In the genomic region with DNA sequence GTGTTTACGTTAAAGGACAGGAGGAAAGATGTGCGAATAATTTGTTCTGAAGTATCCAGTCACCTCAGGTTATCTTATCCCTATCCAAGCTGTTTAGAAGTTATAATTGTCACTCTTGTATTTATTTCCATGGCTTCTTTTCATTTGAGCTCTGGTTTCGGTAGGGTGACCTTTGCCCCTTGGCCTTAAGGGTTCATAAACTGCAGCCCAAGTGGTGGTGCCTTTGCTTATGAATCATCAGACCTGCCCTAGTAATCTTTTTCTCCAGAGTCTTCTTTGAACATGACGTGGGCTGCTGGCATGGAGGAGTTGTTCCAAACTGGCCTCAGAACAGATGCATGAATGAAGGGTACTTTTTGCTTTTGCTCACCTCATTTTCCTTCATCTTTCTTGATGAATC, we compare ENCODE assay signal across 21 cellular contexts. TPM values are rescaled to one million over a fixed set of nuclear protein-coding genes. Genes with fewer than 3 reads are reported as not detected.
DNase-seq lines count a peak whose midpoint lies in the region; ATAC-seq, FAIRE-seq and TF ChIP-seq lines count a peak whose summit lies in the region.
"Had no signal": no experiment of that assay in that cellular context is flagged by ENCODE, and none has a peak within 500 bp of the region (broad histone marks: within the 10 kb centered on the region; RNA-seq: fewer than 3 reads in every experiment).

No MANE protein-coding gene starts in this region.

- H3K9me3 Mint-ChIP-seq in Calu3 (ENCODE audit: low read depth, unreplicated experiment) = no peaks in the 10 kb centered on the region
- no peaks in the 10 kb centered on the region for H3K9me3 Mint-ChIP-seq in natural killer cell treated with Interleukin-12 subunit alpha and Interleukin-12 subunit beta and Interleukin-15 and Interleukin-18, amount 100 ng/mL, for 72 hours
- H3K9me3 Mint-ChIP-seq: CD4-positive, alpha-beta T cell had no signal

- H3K9me3 ChIP-seq in right lobe of liver = no peaks in the 10 kb centered on the region
- no peaks in the 10 kb centered on the region for H3K9me3 ChIP-seq in Karpas-422 (ENCODE audit: low read length)
- H3K9me3 ChIP-seq: HAP-1 had no signal

- FAIRE-seq in urothelium cell line (lab: Jason Lieb, UNC) = peak; percentile 87
- FAIRE-seq: D721Med, G401.6, GM12891, H1, K562 had no signal

- TF ChIP-seq CTCF in Calu3 (IDR thresholded peaks at IDR 0.05; ENCODE audit: unreplicated experiment) (no peak), dorsolateral prefrontal cortex (IDR thresholded peaks at IDR 0.05 in 54 of 56, conservative IDR thresholded peaks at IDR 0.05 in 2 of 56; ENCODE audit: low read depth in 1 of 56, partially characterized antibody in 56 of 56) (no peak), right lobe of liver (IDR thresholded peaks at IDR 0.05) (no peak)

- BruUV-seq in Calu3 (replicated peaks; lab: Mats Ljungman, UMichigan) = TSS peak; percentile 6

- H4K20me1 ChIP-seq in Karpas-422 (ENCODE audit: insufficient read depth, low read depth, low read length) = no peaks in the 10 kb centered on the region

- H3K27me3 ChIP-seq in dorsolateral prefrontal cortex = no peaks in the 10 kb centered on the region
- H3K27me3 ChIP-seq in right lobe of liver = no peaks in the 10 kb centered on the region
- H3K27me3 ChIP-seq in Karpas-422 (ENCODE audit: low read length) = no peaks in the 10 kb centered on the region

- intact Hi-C loops in Calu3 (cut with micrococcal nuclease; ENCODE audit: unreplicated experiment) = no loop called here
- intact Hi-C loops in dorsolateral prefrontal cortex (cut with DNase I) = loop anchor here in 1 of 2 donors (10.0 kb wide), 1 partner anchor 582 kb away; no protein-coding TSS in a partner anchor
- intact Hi-C loops in right lobe of liver (cut with DNase I) = no loop called here

- CTCF ChIA-PET in Calu3 (lab: Charles Lee) = no interaction called here

- H3K27ac Mint-ChIP-seq in Calu3 (ENCODE audit: unreplicated experiment) = no peak overlapping the region
- H3K27ac Mint-ChIP-seq in natural killer cell treated with Interleukin-12 subunit alpha and Interleukin-12 subunit beta and Interleukin-15 and Interleukin-18, amount 100 ng/mL, for 72 hours = no peak overlapping the region
- H3K27ac Mint-ChIP-seq: B cell; CD4-positive, alpha-beta T cell had no signal

- H3K27me3 Mint-ChIP-seq in Calu3 (ENCODE audit: unreplicated experiment) = no peaks in the 10 kb centered on the region
- no peaks in the 10 kb centered on the region for H3K27me3 Mint-ChIP-seq in natural killer cell treated with Interleukin-12 subunit alpha and Interleukin-12 subunit beta and Interleukin-15 and Interleukin-18, amount 100 ng/mL, for 72 hours
- H3K27me3 Mint-ChIP-seq: CD4-positive, alpha-beta T cell had no signal

- H3K9ac ChIP-seq in Karpas-422 (ENCODE audit: low read length) = no peak overlapping the region

- no peaks in the 10 kb centered on the region for H3K9me2 ChIP-seq in Karpas-422 (replicated peaks; ENCODE audit: insufficient read depth, low read length)

- H3K36me3 Mint-ChIP-seq in Calu3 (ENCODE audit: insufficient read depth, unreplicated experiment) = peaks cover 32% of the 10 kb centered on the region
- no peaks in the 10 kb centered on the region for H3K36me3 Mint-ChIP-seq in natural killer cell treated with Interleukin-12 subunit alpha and Interleukin-12 subunit beta and Interleukin-15 and Interleukin-18, amount 100 ng/mL, for 72 hours

- no peak overlapping the region for H2AFZ ChIP-seq in Karpas-422 (ENCODE audit: low read length)

- peaks cover 0 to 4% (median 0%) of the 10 kb centered on the region in 4 donors for H3K4me1 ChIP-seq in right lobe of liver
- H3K4me1 ChIP-seq in Karpas-422 (ENCODE audit: low read length) = no peaks in the 10 kb centered on the region
- H3K4me1 ChIP-seq: HAP-1 had no signal

- H3K27ac ChIP-seq in dorsolateral prefrontal cortex = peak overlapping the region in 33 of 59 donors; percentile 4 to 63 (median 36)
- H3K27ac ChIP-seq in right lobe of liver = no peak overlapping the region
- no peak overlapping the region for H3K27ac ChIP-seq in Karpas-422 (ENCODE audit: low read length)
- H3K27ac ChIP-seq: HL-60 had no signal

- H3K79me2 ChIP-seq in Karpas-422 (ENCODE audit: low read length) = no peaks in the 10 kb centered on the region

- H3K4me2 ChIP-seq in Karpas-422 (ENCODE audit: low read depth, low read length, poor library complexity, severe bottlenecking) = no peak overlapping the region

- no peaks in the 10 kb centered on the region for H3K4me1 Mint-ChIP-seq in Calu3 (ENCODE audit: low read depth, unreplicated experiment)
- H3K4me1 Mint-ChIP-seq in natural killer cell treated with Interleukin-12 subunit alpha and Interleukin-12 subunit beta and Interleukin-15 and Interleukin-18, amount 100 ng/mL, for 72 hours (ENCODE audit: low read depth in 2 of 2) = no peaks in the 10 kb centered on the region
- H3K4me1 Mint-ChIP-seq: B cell had no signal

- no peak overlapping the region for H3K4me3 Mint-ChIP-seq in Calu3 (ENCODE audit: low read depth, unreplicated experiment)
- H3K4me3 Mint-ChIP-seq in natural killer cell treated with Interleukin-12 subunit alpha and Interleukin-12 subunit beta and Interleukin-15 and Interleukin-18, amount 100 ng/mL, for 72 hours = no peak overlapping the region
- H3K4me3 Mint-ChIP-seq: B cell; CD4-positive, alpha-beta T cell had no signal

- 45% methylated on average over 4 of the region's 4 CpGs for WGBS in right lobe of liver (ENCODE audit: insufficient coverage, low coverage, low lambda C conversion rate, missing lambda C conversion rate)

- no peak for TF ChIP-seq POLR2A in right lobe of liver (IDR thresholded peaks at IDR 0.05)

- no peak overlapping the region for H3K4me3 ChIP-seq in dorsolateral prefrontal cortex
- H3K4me3 ChIP-seq in right lobe of liver = no peak overlapping the region
- H3K4me3 ChIP-seq in Karpas-422 (ENCODE audit: low read length) = no peak overlapping the region
- H3K4me3 ChIP-seq: HAP-1, K562 had no signal

- ATAC-seq in right lobe of liver = peak in 3 of 4 donors; percentile 17 to 35 (median 33)
- ATAC-seq in natural killer cell treated with Interleukin-12 subunit alpha and Interleukin-12 subunit beta and Interleukin-15 and Interleukin-18, amount 100 ng/mL, for 72 hours = no peak
- ATAC-seq: K562 had no signal

- peaks cover 0 to 62% (median 31%) of the 10 kb centered on the region in 4 donors for H3K36me3 ChIP-seq in right lobe of liver
- H3K36me3 ChIP-seq in Karpas-422 (ENCODE audit: insufficient read depth, low read length) = no peaks in the 10 kb centered on the region

- DNase-seq in Calu3 (no peak), dorsolateral prefrontal cortex (no peak), right lobe of liver (no peak), urothelium cell line (ENCODE audit: low spot score) (no peak), COLO668 (lab: John Stamatoyannopoulos, UW; ENCODE audit: unreplicated experiment) (no peak), Karpas-422 (no peak)
- no peak for DNase-seq in natural killer cell treated with Interleukin-12 subunit alpha and Interleukin-12 subunit beta and Interleukin-15 and Interleukin-18, amount 100 ng/mL, for 72 hours (ENCODE audit: low spot score)
- DNase-seq: C1 segment of cervical spinal cord; CD4-positive, alpha-beta T cell; DMS153; DMS79 treated with DMSO at 0.1 percent for 48 hours; EL had no signal

RNA-seq across cellular contexts. Expression of gene CRYBB3, which starts 6.5 kb away (rescaled TPM):
- total RNA-seq in Calu3 (2022) (1.4 and 1.8 TPM in 2 replicates), dorsolateral prefrontal cortex (1 to 10 TPM in 37 of 120 experiments, under 1 TPM in 22, not detected in 61; 0.56 to 3.7 (median 1.2) TPM), right lobe of liver (under 1 TPM in 3 of 6 experiments, not detected in 3; 0.40 to 0.70 (median 0.69) TPM)
- total RNA-seq in natural killer cell treated with Interleukin-12 subunit alpha and Interleukin-12 subunit beta and Interleukin-15 and Interleukin-18, amount 100 ng/mL, for 72 hours = under 1 TPM in 1 of 2 donors, not detected in 1; 0.78 TPM
- total RNA-seq in Karpas-422 (2014; rRNA removed; shearing (Covaris generic); ENCODE audit: low replicate concordance) = not detected in 2 replicates
- total RNA-seq: A172; B cell; CD4-positive, alpha-beta T cell; K562 had no signal

RNA-seq across cellular contexts. Expression of gene CRYBB2, which starts 26.3 kb away (rescaled TPM):
- total RNA-seq in Calu3 (2022) (0.42 TPM in 1 of 2 replicates, not detected in the other), dorsolateral prefrontal cortex (1 to 10 TPM in 28 of 120 experiments, under 1 TPM in 26, not detected in 66; 0.52 to 2.4 (median 1.0) TPM), right lobe of liver (not detected)
- not detected for total RNA-seq in natural killer cell treated with Interleukin-12 subunit alpha and Interleukin-12 subunit beta and Interleukin-15 and Interleukin-18, amount 100 ng/mL, for 72 hours
- total RNA-seq in Karpas-422 (2014; rRNA removed; shearing (Covaris generic); ENCODE audit: low replicate concordance) = not detected in 2 replicates
- total RNA-seq: A172; B cell; CD4-positive, alpha-beta T cell; H1; K562 had no signal

Comparison
In these comparisons a context has a peak if more than half of its experiments do, and no peak if none do; other contexts are left out.
1. H3K27ac ChIP-seq: peak in dorsolateral prefrontal cortex (33 of 59); none in right lobe of liver (0 of 3) and Karpas-422 (single experiment).
2. ATAC-seq: peak in right lobe of liver (3 of 4); none in natural killer cell treated with Interleukin-12 subunit alpha and Interleukin-12 subunit beta and Interleukin-15 and Interleukin-18, amount 100 ng/mL, for 72 hours (0 of 2).